11 cellular contexts compared by ENCODE assay signal in genomic region chr15:89486726-89487050, GRCh38. TPM values are rescaled to one million over a fixed set of nuclear protein-coding genes. Genes with fewer than 3 reads are reported as not detected.
DNase-seq lines count a peak whose midpoint lies in the region; ATAC-seq, FAIRE-seq and TF ChIP-seq lines count a peak whose summit lies in the region.
"Had no signal": no experiment of that assay in that cellular context is flagged by ENCODE, and none has a peak within 500 bp of the region (broad histone marks: within the 10 kb centered on the region; RNA-seq: fewer than 3 reads in every experiment).

No MANE protein-coding gene starts in this region.

- 35% methylated on average over 15 of the region's 24 CpGs for WGBS in mammary epithelial cell (ENCODE audit: low coverage, missing lambda C conversion rate)
- 18 to 33% methylated on average over 9 to 21 of the region's 24 CpGs for WGBS in upper lobe of left lung, 2 donors

- no peak for TF ChIP-seq EP300 in upper lobe of left lung (IDR thresholded peaks at IDR 0.05)

- H3K4me1 Mint-ChIP-seq in MCF 10A (ENCODE audit: insufficient read depth, unreplicated experiment), result peaks cover 9% of the 10 kb centered on the region
- H3K4me1 Mint-ChIP-seq in glutamatergic neuron (ENCODE audit: low read depth, unreplicated experiment), result peaks cover 4% of the 10 kb centered on the region
- H3K4me1 Mint-ChIP-seq: mesothelial cell of epicardium had no signal

- H3K36me3 Mint-ChIP-seq in MCF 10A (ENCODE audit: insufficient read depth, unreplicated experiment) (peaks cover 7% of the 10 kb centered on the region), glutamatergic neuron (ENCODE audit: unreplicated experiment) (peaks cover 4% of the 10 kb centered on the region)
- H3K36me3 Mint-ChIP-seq: mesothelial cell of epicardium had no signal

- H2AFZ ChIP-seq in mammary epithelial cell (ENCODE audit: low read depth, low read length), result no peak overlapping the region

- H3K36me3 ChIP-seq in mammary epithelial cell (ENCODE audit: insufficient read depth, low read length), result no peaks in the 10 kb centered on the region
- no peaks in the 10 kb centered on the region for H3K36me3 ChIP-seq in lower lobe of right lung
- H3K36me3 ChIP-seq in upper lobe of left lung, result no peaks in the 10 kb centered on the region

- no peaks in the 10 kb centered on the region for H3K79me2 ChIP-seq in mammary epithelial cell (ENCODE audit: insufficient read depth, low read length)

- ATAC-seq in lower lobe of right lung (peak; percentile 59 to 61), upper lobe of left lung (ENCODE audit: low FRiP score in 2 of 2) (peak in 1 of 2 donors; percentile 43)

- H3K27me3 ChIP-seq in mammary epithelial cell (ENCODE audit: insufficient read depth, low read length), result no peaks in the 10 kb centered on the region
- H3K27me3 ChIP-seq in lower lobe of right lung (ENCODE audit: low read depth), result peaks cover 28% of the 10 kb centered on the region
- H3K27me3 ChIP-seq in upper lobe of left lung, result peaks cover 0 to 4% (median 2%) of the 10 kb centered on the region in 4 donors

- H3K27me3 Mint-ChIP-seq in MCF 10A (ENCODE audit: insufficient read depth, unreplicated experiment), result peaks cover 11% of the 10 kb centered on the region
- H3K27me3 Mint-ChIP-seq in glutamatergic neuron (ENCODE audit: unreplicated experiment), result peaks cover 7% of the 10 kb centered on the region

- H3K4me3 Mint-ChIP-seq in MCF 10A (ENCODE audit: unreplicated experiment) (no peak overlapping the region), glutamatergic neuron (ENCODE audit: unreplicated experiment) (no peak overlapping the region)
- H3K4me3 Mint-ChIP-seq: mesothelial cell of epicardium had no signal

- H3K4me1 ChIP-seq in mammary epithelial cell (ENCODE audit: insufficient read depth, low read length), result no peaks in the 10 kb centered on the region
- no peaks in the 10 kb centered on the region for H3K4me1 ChIP-seq in lower lobe of right lung
- peaks cover 0 to 5% (median 0%) of the 10 kb centered on the region in 4 donors for H3K4me1 ChIP-seq in upper lobe of left lung

- in situ Hi-C loops in mammary epithelial cell (cut with MboI; ENCODE audit: low sequenced_read_pairs in 2 of 2), result no loop called here

- dilution Hi-C loops in mammary epithelial cell (cut with HindIII; ENCODE audit: low sequenced_read_pairs), result no loop called here

- no peak for FAIRE-seq in urothelium cell line (lab: Jason Lieb, UNC)

- no peak overlapping the region for H3K27ac ChIP-seq in mammary epithelial cell (ENCODE audit: insufficient read depth, low read depth, low read length)
- no peak overlapping the region for H3K27ac ChIP-seq in lower lobe of right lung
- H3K27ac ChIP-seq in upper lobe of left lung, result no peak overlapping the region

- H3K4me3 ChIP-seq in mammary epithelial cell (replicated peaks in 1 of 3; ENCODE audit: insufficient read depth in 1 of 3, low read depth in 2 of 3, low read length in 3 of 3) (peak overlapping the region in 1 of 3 experiments; percentile 4), lower lobe of right lung (no peak overlapping the region), upper lobe of left lung (no peak overlapping the region)

- no peak overlapping the region for H3K27ac Mint-ChIP-seq in MCF 10A (ENCODE audit: low read depth, unreplicated experiment)
- no peak overlapping the region for H3K27ac Mint-ChIP-seq in glutamatergic neuron (ENCODE audit: unreplicated experiment)
- H3K27ac Mint-ChIP-seq: mesothelial cell of epicardium had no signal

- H3K9me3 Mint-ChIP-seq in MCF 10A (ENCODE audit: unreplicated experiment) (no peaks in the 10 kb centered on the region), glutamatergic neuron (ENCODE audit: unreplicated experiment) (no peaks in the 10 kb centered on the region)
- H3K9me3 Mint-ChIP-seq: mesothelial cell of epicardium had no signal

- TF ChIP-seq CTCF in mammary epithelial cell (conservative IDR thresholded peaks at IDR 0.05 in 1 of 2, IDR thresholded peaks at IDR 0.05 in 1 of 2; ENCODE audit: extremely low read depth in 1 of 2, insufficient read depth in 1 of 2, low read depth in 1 of 2, low read length in 2 of 2) (no peak), MCF 10A (IDR thresholded peaks at IDR 0.05; ENCODE audit: unreplicated experiment) (no peak), lower lobe of right lung (IDR thresholded peaks at IDR 0.05) (no peak), upper lobe of left lung (IDR thresholded peaks at IDR 0.05) (no peak), glutamatergic neuron (IDR thresholded peaks at IDR 0.05; ENCODE audit: partially characterized antibody, unreplicated experiment) (no peak)

- intact Hi-C loops in mammary epithelial cell (cut with micrococcal nuclease) (no loop called here), MCF 10A (cut with micrococcal nuclease) (no loop called here), lower lobe of right lung (cut with DNase I) (no loop called here)

- BruUV-seq in mammary epithelial cell (replicated peaks; lab: Mats Ljungman, UMichigan) (no TSS peak), MCF 10A (replicated peaks; lab: Mats Ljungman, UMichigan) (no TSS peak)

- H3K9me3 ChIP-seq in mammary epithelial cell (replicated peaks; ENCODE audit: insufficient read depth, low read length) (no peaks in the 10 kb centered on the region), lower lobe of right lung (no peaks in the 10 kb centered on the region), upper lobe of left lung (no peaks in the 10 kb centered on the region)

- CTCF ChIA-PET in mammary epithelial cell (lab: Charles Lee; ENCODE audit: low non-redundant PET) (no interaction called here), MCF 10A (lab: Yijun Ruan, JAX) (no interaction called here)

- H4K20me1 ChIP-seq in mammary epithelial cell (ENCODE audit: insufficient read depth, low read length), result no peaks in the 10 kb centered on the region

- no peak for TF ChIP-seq POLR2A in upper lobe of left lung (IDR thresholded peaks at IDR 0.05)

- DNase-seq in mammary epithelial cell, result peak; percentile 26
- DNase-seq in MCF 10A (ENCODE audit: unreplicated experiment), result no peak
- peak; percentile 42 for DNase-seq in activated CD8-positive, alpha-beta memory T cell treated with anti-CD3 and anti-CD28 coated beads, Interleukin-2, amount 50 U/mL, for 4 hours
- peak; percentile 73 for DNase-seq in lower lobe of right lung
- peak; percentile 29 to 90 for DNase-seq in upper lobe of left lung
- DNase-seq in urothelium cell line (ENCODE audit: low spot score), result no peak
- DNase-seq in NCI-H2107 treated with DMSO at 0.1 percent for 48 hours (lab: John Stamatoyannopoulos, UW; ENCODE audit: unreplicated experiment), result no peak
- DNase-seq in glutamatergic neuron, result no peak

- peak overlapping the region; percentile 43 for H3K4me2 ChIP-seq in mammary epithelial cell (ENCODE audit: insufficient read depth, low read depth, low read length)

- POLR2A ChIA-PET in MCF 10A (lab: Yijun Ruan, JAX), result no interaction called here

- H3K9ac ChIP-seq in mammary epithelial cell (ENCODE audit: insufficient read depth, low read length), result no peak overlapping the region

RNA-seq across cellular contexts. Expression of gene RHCG, which starts 9.7 kb away (rescaled TPM):
- total RNA-seq in mammary epithelial cell, result 1 to 10 TPM in 1 of 2 donors, under 1 TPM in 1; 0.89 to 2.5 TPM
- 1.5 TPM for polyA plus RNA-seq in mammary epithelial cell
- polyA minus RNA-seq in mammary epithelial cell, result 3.3 TPM
- total RNA-seq in MCF 10A (2022), result not detected in 2 replicates
- not detected for total RNA-seq in lower lobe of right lung
- not detected for total RNA-seq in upper lobe of left lung
- total RNA-seq in glutamatergic neuron (ENCODE audit: unreplicated experiment), result not detected
- total RNA-seq: T-helper 2 cell treated with Interferon-gamma antibody and Interleukin-4, amounts not matched to agents 100 ng/mL and 5 ng/mL, for 36 hours had no signal
- polyA plus RNA-seq: AG04450 had no signal

Comparison
In these comparisons a context has a peak if more than half of its experiments do, and no peak if none do; other contexts are left out.
1. DNase-seq: peak in mammary epithelial cell (single experiment), activated CD8-positive, alpha-beta memory T cell treated with anti-CD3 and anti-CD28 coated beads, Interleukin-2, amount 50 U/mL, for 4 hours (single experiment), lower lobe of right lung (single experiment) and upper lobe of left lung (2 of 2); none in MCF 10A (single experiment), urothelium cell line (single experiment), NCI-H2107 treated with DMSO at 0.1 percent for 48 hours (single experiment) and glutamatergic neuron (single experiment).